ENCODE assay signal across 10 cellular contexts in the genomic region with DNA sequence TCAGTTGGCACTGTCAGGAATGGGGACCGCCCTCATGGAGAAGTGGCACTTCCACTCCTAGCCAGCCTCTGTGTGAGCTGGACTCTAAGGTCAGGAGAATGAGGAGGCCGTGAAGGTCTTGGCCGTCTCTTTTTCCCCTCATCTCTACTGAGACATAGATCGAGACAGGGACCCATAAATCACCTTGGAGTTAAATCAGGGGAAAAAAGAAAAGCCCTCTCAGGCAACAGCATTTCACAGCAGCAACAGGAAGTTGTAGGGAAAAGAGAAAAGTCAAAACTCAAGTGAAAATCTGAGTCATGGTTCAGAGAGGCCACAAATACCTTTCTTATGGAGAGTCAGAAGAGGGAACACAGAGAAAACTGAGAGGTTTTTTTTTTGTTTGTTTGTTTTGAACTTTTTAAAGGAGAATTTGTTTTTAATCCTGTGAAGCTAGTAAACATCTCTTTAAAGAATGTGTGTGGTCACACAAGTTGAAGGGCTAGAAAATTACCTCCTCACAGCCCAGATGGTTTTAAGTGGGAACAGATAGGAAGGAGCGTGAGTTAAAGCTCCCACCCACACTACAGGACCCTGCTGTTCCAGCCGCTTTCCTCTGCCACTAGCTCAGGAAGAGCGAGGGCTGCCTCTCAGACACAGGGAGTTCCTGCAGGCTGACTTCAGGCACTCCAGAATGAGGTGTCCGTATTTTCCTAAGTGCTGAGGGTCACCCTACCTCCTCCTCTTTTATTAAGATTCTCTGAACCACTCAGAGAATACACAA. TPM values are rescaled to one million over a fixed set of nuclear protein-coding genes. Genes with fewer than 3 reads are reported as not detected.
A peak's percentile ranks its signal among the peaks of the same experiment; 100 is the strongest.
DNase-seq lines count a peak whose midpoint lies in the region; ATAC-seq and TF ChIP-seq lines count a peak whose summit lies in the region.
"Had no signal": no experiment of that assay in that cellular context is flagged by ENCODE, and none has a peak within 500 bp of the region (broad histone marks: within the 10 kb centered on the region; RNA-seq: fewer than 3 reads in every experiment).

No MANE protein-coding gene starts in this region.

- no peaks in the 10 kb centered on the region for H3K27me3 ChIP-seq in right cardiac atrium (ENCODE audit: control insufficient read depth, insufficient read depth)
- no peaks in the 10 kb centered on the region for H3K27me3 ChIP-seq in thyroid gland
- H3K27me3 ChIP-seq in HAP-1 (ENCODE audit: low read depth) = no peaks in the 10 kb centered on the region

- H3K27me3 Mint-ChIP-seq in activated CD4-positive, alpha-beta T cell treated with anti-CD3 and anti-CD28 coated beads, Interleukin-2, amount 10 ng/mL, durations not matched to agents 7 days and 5 days = peaks cover 15% of the 10 kb centered on the region
- H3K27me3 Mint-ChIP-seq in activated T-helper 1 cell treated with anti-CD3 and anti-CD28 coated beads, Interleukin-12 subunit alpha, Interleukin-12 subunit beta, Interleukin-2, Interleukin-4 antibody, amounts not matched to agents 30 ng/mL and 10 ng/mL and 1 ng/mL, durations not matched to agents 14 hours and 24 hours and 36 hours (ENCODE audit: insufficient read depth) = no peaks in the 10 kb centered on the region

- peaks cover 3% of the 10 kb centered on the region for H3K36me3 Mint-ChIP-seq in activated CD4-positive, alpha-beta T cell treated with anti-CD3 and anti-CD28 coated beads, Interleukin-2, amount 10 ng/mL, durations not matched to agents 7 days and 5 days (ENCODE audit: low read depth)
- H3K36me3 Mint-ChIP-seq in activated T-helper 1 cell treated with anti-CD3 and anti-CD28 coated beads, Interleukin-12 subunit alpha, Interleukin-12 subunit beta, Interleukin-2, Interleukin-4 antibody, amounts not matched to agents 30 ng/mL and 10 ng/mL and 1 ng/mL, durations not matched to agents 14 hours and 24 hours and 36 hours (ENCODE audit: low read depth) = peaks cover 3% of the 10 kb centered on the region

- H3K4me1 ChIP-seq in right cardiac atrium (ENCODE audit: control insufficient read depth, insufficient read depth, low read length) = no peaks in the 10 kb centered on the region
- peaks cover 11 to 12% of the 10 kb centered on the region in 2 donors for H3K4me1 ChIP-seq in thyroid gland
- no peaks in the 10 kb centered on the region for H3K4me1 ChIP-seq in HAP-1

- H3K4me3 ChIP-seq in right cardiac atrium (ENCODE audit: low read length) (no peak overlapping the region), thyroid gland (replicated peaks in 1 of 3) (no peak overlapping the region), HAP-1 (no peak overlapping the region)

- H3K4me1 Mint-ChIP-seq in activated CD4-positive, alpha-beta T cell treated with anti-CD3 and anti-CD28 coated beads, Interleukin-2, amount 10 ng/mL, durations not matched to agents 7 days and 5 days = peaks cover 35% of the 10 kb centered on the region
- peaks cover 27% of the 10 kb centered on the region for H3K4me1 Mint-ChIP-seq in activated T-helper 1 cell treated with anti-CD3 and anti-CD28 coated beads, Interleukin-12 subunit alpha, Interleukin-12 subunit beta, Interleukin-2, Interleukin-4 antibody, amounts not matched to agents 30 ng/mL and 10 ng/mL and 1 ng/mL, durations not matched to agents 14 hours and 24 hours and 36 hours (ENCODE audit: low read depth)
- H3K4me1 Mint-ChIP-seq: B cell had no signal

- no peak for TF ChIP-seq POLR2A in thyroid gland (IDR thresholded peaks at IDR 0.05)

- H3K27ac ChIP-seq in right cardiac atrium (ENCODE audit: low read length) (peak overlapping the region; percentile 64), thyroid gland (peak overlapping the region; percentile 62 to 66 (median 62))

- peak; percentile 81 to 89 for ATAC-seq in right cardiac atrium
- ATAC-seq in HG02840 (IDR thresholded peaks at IDR 0.05; ENCODE audit: low FRiP score, unreplicated experiment) = no peak

- peak overlapping the region; percentile 20 for H3K27ac Mint-ChIP-seq in activated CD4-positive, alpha-beta T cell treated with anti-CD3 and anti-CD28 coated beads, Interleukin-2, amount 10 ng/mL, durations not matched to agents 7 days and 5 days
- peak overlapping the region; percentile 57 for H3K27ac Mint-ChIP-seq in activated T-helper 1 cell treated with anti-CD3 and anti-CD28 coated beads, Interleukin-12 subunit alpha, Interleukin-12 subunit beta, Interleukin-2, Interleukin-4 antibody, amounts not matched to agents 30 ng/mL and 10 ng/mL and 1 ng/mL, durations not matched to agents 14 hours and 24 hours and 36 hours
- H3K27ac Mint-ChIP-seq: B cell had no signal

- H3K9me3 Mint-ChIP-seq in activated CD4-positive, alpha-beta T cell treated with anti-CD3 and anti-CD28 coated beads, Interleukin-2, amount 10 ng/mL, durations not matched to agents 7 days and 5 days = peaks cover 2% of the 10 kb centered on the region
- peaks cover 12% of the 10 kb centered on the region for H3K9me3 Mint-ChIP-seq in activated T-helper 1 cell treated with anti-CD3 and anti-CD28 coated beads, Interleukin-12 subunit alpha, Interleukin-12 subunit beta, Interleukin-2, Interleukin-4 antibody, amounts not matched to agents 30 ng/mL and 10 ng/mL and 1 ng/mL, durations not matched to agents 14 hours and 24 hours and 36 hours

- DNase-seq in activated CD4-positive, alpha-beta T cell treated with anti-CD3 and anti-CD28 coated beads, Interleukin-2, amount 10 ng/mL, durations not matched to agents 7 days and 5 days = no peak
- DNase-seq in activated CD4-positive, alpha-beta T cell treated with anti-CD3 and anti-CD28 coated beads, Interleukin-2, amount 50 U/mL, for 4 hours = no peak
- no peak for DNase-seq in activated T-helper 1 cell treated with anti-CD3 and anti-CD28 coated beads, Interleukin-12 subunit alpha, Interleukin-12 subunit beta, Interleukin-2, Interleukin-4 antibody, amounts not matched to agents 30 ng/mL and 10 ng/mL and 1 ng/mL, durations not matched to agents 14 hours and 24 hours and 36 hours (ENCODE audit: low spot score)
- DNase-seq in right cardiac atrium (peak in 1 of 3 donors; percentile 60), thyroid gland (peak; percentile 43 to 44), HAP-1 (ENCODE audit: low spot score in 2 of 2) (no peak), NCI-H1048 (lab: John Stamatoyannopoulos, UW) (no peak)

- intact Hi-C loops in activated T-helper 1 cell treated with anti-CD3 and anti-CD28 coated beads, Interleukin-12 subunit alpha, Interleukin-12 subunit beta, Interleukin-2, Interleukin-4 antibody, amounts not matched to agents 30 ng/mL and 10 ng/mL and 1 ng/mL, durations not matched to agents 14 hours and 24 hours and 36 hours (cut with micrococcal nuclease) = loop anchor here (1.0 to 10.0 kb wide), 7 partner anchors 10 to 712 kb away; a partner anchor contains a TSS
- intact Hi-C loops in right cardiac atrium (cut with DNase I) (no loop called here), thyroid gland (cut with DNase I) (no loop called here)

- no peak overlapping the region for H3K4me3 Mint-ChIP-seq in activated CD4-positive, alpha-beta T cell treated with anti-CD3 and anti-CD28 coated beads, Interleukin-2, amount 10 ng/mL, durations not matched to agents 7 days and 5 days
- H3K4me3 Mint-ChIP-seq in activated T-helper 1 cell treated with anti-CD3 and anti-CD28 coated beads, Interleukin-12 subunit alpha, Interleukin-12 subunit beta, Interleukin-2, Interleukin-4 antibody, amounts not matched to agents 30 ng/mL and 10 ng/mL and 1 ng/mL, durations not matched to agents 14 hours and 24 hours and 36 hours = peak overlapping the region; percentile 53
- H3K4me3 Mint-ChIP-seq: B cell had no signal

- TF ChIP-seq CTCF in thyroid gland (IDR thresholded peaks at IDR 0.05) = no peak

- CTCF ChIA-PET in activated CD4-positive, alpha-beta T cell treated with anti-CD3 and anti-CD28 coated beads, Interleukin-2, amount 10 ng/mL, durations not matched to agents 7 days and 5 days (lab: Charles Lee) = interaction anchor here (0.7 to 1.3 kb wide), 5 partner anchors 9 to 611 kb away, joined by 3 read pairs; a partner anchor contains a TSS

- H3K36me3 ChIP-seq in thyroid gland (no peaks in the 10 kb centered on the region), HAP-1 (replicated peaks) (no peaks in the 10 kb centered on the region)

- 37% methylated on average over 8 of the region's 8 CpGs for WGBS in right cardiac atrium
- WGBS in thyroid gland, 2 donors = 29 to 37% methylated on average over 8 of the region's 8 CpGs

- POLR2A ChIA-PET in activated CD4-positive, alpha-beta T cell treated with anti-CD3 and anti-CD28 coated beads, Interleukin-2, amount 10 ng/mL, durations not matched to agents 7 days and 5 days (lab: Charles Lee) = no interaction called here

- in situ Hi-C loops in HAP-1 (cut with MboI; ENCODE audit: low sequenced_read_pairs) = no loop called here

- H3K9me3 ChIP-seq in right cardiac atrium (ENCODE audit: control insufficient read depth, low read length) (no peaks in the 10 kb centered on the region), thyroid gland (no peaks in the 10 kb centered on the region), HAP-1 (no peaks in the 10 kb centered on the region; the same call in 1 of the 2 replicates)

RNA-seq across cellular contexts. Expression of a gene that starts 30.6 kb away (rescaled TPM):
- total RNA-seq in activated CD4-positive, alpha-beta T cell treated with anti-CD3 and anti-CD28 coated beads, Interleukin-2, amount 10 ng/mL, durations not matched to agents 7 days and 5 days = 10 to 100 TPM; 13.8 to 15.4 TPM
- 12.7 and 14.7 TPM in 2 replicates for total RNA-seq in activated T-helper 1 cell treated with anti-CD3 and anti-CD28 coated beads, Interleukin-12 subunit alpha, Interleukin-12 subunit beta, Interleukin-2, Interleukin-4 antibody, amounts not matched to agents 30 ng/mL and 10 ng/mL and 1 ng/mL, durations not matched to agents 14 hours and 24 hours and 36 hours
- total RNA-seq in right cardiac atrium (100 to 1,000 TPM in 1 of 4 donors, 10 to 100 TPM in 3; 43.7 to 142 (median 53.4) TPM), thyroid gland (10 to 100 TPM; 10.4 to 42.2 (median 18.4) TPM)
- 10.1 TPM for polyA plus RNA-seq in right cardiac atrium
- polyA plus RNA-seq: neural cell had no signal

Comparison
In these comparisons a context has a peak if more than half of its experiments do, and no peak if none do; other contexts are left out.
1. DNase-seq: peak in thyroid gland (2 of 2); none in activated CD4-positive, alpha-beta T cell treated with anti-CD3 and anti-CD28 coated beads, Interleukin-2, amount 10 ng/mL, durations not matched to agents 7 days and 5 days (single experiment), activated CD4-positive, alpha-beta T cell treated with anti-CD3 and anti-CD28 coated beads, Interleukin-2, amount 50 U/mL, for 4 hours (0 of 2), activated T-helper 1 cell treated with anti-CD3 and anti-CD28 coated beads, Interleukin-12 subunit alpha, Interleukin-12 subunit beta, Interleukin-2, Interleukin-4 antibody, amounts not matched to agents 30 ng/mL and 10 ng/mL and 1 ng/mL, durations not matched to agents 14 hours and 24 hours and 36 hours (single experiment), HAP-1 (0 of 2) and NCI-H1048 (single experiment).